In genomic region chr11:313787-314547, GRCh38 we compare ENCODE assay signal across 8 cellular contexts. TPM values are rescaled to one million over a fixed set of nuclear protein-coding genes. Genes with fewer than 3 reads are reported as not detected.
A peak's percentile ranks its signal among the peaks of the same experiment; 100 is the strongest.
DNase-seq lines count a peak whose midpoint lies in the region; ATAC-seq, FAIRE-seq and TF ChIP-seq lines count a peak whose summit lies in the region.

IFITM1 (plus strand) TSS chr11:314040; CDS start chr11:314171, 131 bp downstream.

- H3K4me2 ChIP-seq in mammary epithelial cell (ENCODE audit: insufficient read depth, low read depth, low read length): peak within 1 kb of the TSS; percentile 56

- DNase-seq in GDM1 (lab: John Stamatoyannopoulos, UW) (peak; percentile 82), HFF-Myc (ENCODE audit: extremely low read depth, low read depth) (peak; percentile 80), mammary epithelial cell (peak; percentile 33), kidney (peak; percentile 72), NCI-H524 treated with DMSO at 0.1 percent for 48 hours (lab: John Stamatoyannopoulos, UW) (no peak), DMS79 treated with DMSO at 0.1 percent for 48 hours (lab: John Stamatoyannopoulos, UW) (no peak)
- DNase-seq in stimulated activated naive CD8-positive, alpha-beta T cell treated with anti-CD3 and anti-CD28 coated beads, Interleukin-15, Interleukin-2, amounts not matched to agents 100 U/mL and 50 U/mL, for 24 hours: peak; percentile 59

- CTCF ChIA-PET in mammary epithelial cell (lab: Charles Lee; ENCODE audit: low non-redundant PET): no interaction called here

- H3K4me3 ChIP-seq in HFF-Myc (replicated peaks; ENCODE audit: low read depth, low read length) (peak within 1 kb of the TSS; percentile 67), mammary epithelial cell (replicated peaks in 1 of 3; ENCODE audit: insufficient read depth in 1 of 3, low read depth in 2 of 3, low read length in 3 of 3) (peak within 1 kb of the TSS in 1 of 3 experiments; percentile 11), kidney (ENCODE audit: low read length in 2 of 2) (peak within 1 kb of the TSS; percentile 73 to 82)

- H3K4me1 ChIP-seq in mammary epithelial cell (ENCODE audit: insufficient read depth, low read length) (no peaks in the 10 kb centered on the region), kidney (ENCODE audit: control insufficient read depth in 1 of 2, insufficient read depth in 1 of 2, low read depth in 1 of 2, low read length in 2 of 2) (peaks cover 7 to 20% of the 10 kb centered on the region in 2 donors)

- peaks cover 35% of the 10 kb centered on the region for H3K4me1 Mint-ChIP-seq in T-helper 1 cell treated with Interleukin-12 subunit alpha and Interleukin-12 subunit beta and Interleukin-4 antibody, amounts not matched to agents 30 μg/mL and 1 μg/mL, for 36 hours (ENCODE audit: low read depth)

- no peaks in the 10 kb centered on the region for H3K27me3 Mint-ChIP-seq in T-helper 1 cell treated with Interleukin-12 subunit alpha and Interleukin-12 subunit beta and Interleukin-4 antibody, amounts not matched to agents 30 μg/mL and 1 μg/mL, for 36 hours (ENCODE audit: low read depth)

- peaks cover 42% of the 10 kb centered on the region for H3K36me3 Mint-ChIP-seq in T-helper 1 cell treated with Interleukin-12 subunit alpha and Interleukin-12 subunit beta and Interleukin-4 antibody, amounts not matched to agents 30 μg/mL and 1 μg/mL, for 36 hours (ENCODE audit: low read depth)

- H3K9me3 ChIP-seq in mammary epithelial cell (replicated peaks; ENCODE audit: insufficient read depth, low read length): no peaks in the 10 kb centered on the region
- H3K9me3 ChIP-seq in kidney (ENCODE audit: control insufficient read depth in 1 of 2, low read length in 2 of 2): no peaks in the 10 kb centered on the region

- peak within 1 kb of the TSS; percentile 98 for H3K4me3 Mint-ChIP-seq in T-helper 1 cell treated with Interleukin-12 subunit alpha and Interleukin-12 subunit beta and Interleukin-4 antibody, amounts not matched to agents 30 μg/mL and 1 μg/mL, for 36 hours

- FAIRE-seq in kidney (lab: Jason Lieb, UNC): no peak

- H3K27ac Mint-ChIP-seq in T-helper 1 cell treated with Interleukin-12 subunit alpha and Interleukin-12 subunit beta and Interleukin-4 antibody, amounts not matched to agents 30 μg/mL and 1 μg/mL, for 36 hours: peak within 1 kb of the TSS; percentile 97

- peak within 1 kb of the TSS; percentile 70 for H2AFZ ChIP-seq in mammary epithelial cell (ENCODE audit: low read depth, low read length)

- intact Hi-C loops in mammary epithelial cell (cut with micrococcal nuclease) (no loop called here), kidney (cut with DNase I) (no loop called here)

- H3K27ac ChIP-seq in mammary epithelial cell (ENCODE audit: insufficient read depth, low read depth, low read length) (no peak within 1 kb of the TSS), kidney (ENCODE audit: low read depth in 2 of 2, low read length in 2 of 2) (peak within 1 kb of the TSS; percentile 86 to 91)

- 18% methylated on average over 18 of the region's 18 CpGs for WGBS in mammary epithelial cell (ENCODE audit: low coverage, missing lambda C conversion rate)

- peaks cover 1% of the 10 kb centered on the region for H3K27me3 ChIP-seq in mammary epithelial cell (ENCODE audit: insufficient read depth, low read length)

- H4K20me1 ChIP-seq in mammary epithelial cell (ENCODE audit: insufficient read depth, low read length): no peaks in the 10 kb centered on the region

- H3K36me3 ChIP-seq in mammary epithelial cell (ENCODE audit: insufficient read depth, low read length) (no peaks in the 10 kb centered on the region), kidney (ENCODE audit: control insufficient read depth in 1 of 2, insufficient read depth in 2 of 2, low read length in 2 of 2) (no peaks in the 10 kb centered on the region)

- no peaks in the 10 kb centered on the region for H3K9me3 Mint-ChIP-seq in T-helper 1 cell treated with Interleukin-12 subunit alpha and Interleukin-12 subunit beta and Interleukin-4 antibody, amounts not matched to agents 30 μg/mL and 1 μg/mL, for 36 hours

- in situ Hi-C loops in mammary epithelial cell (cut with MboI; ENCODE audit: low sequenced_read_pairs in 2 of 2): loop anchor here in 1 of 2 donors (5.0 kb wide), 1 partner anchor 43 kb away; no protein-coding TSS in a partner anchor

- TF ChIP-seq CTCF in HFF-Myc (IDR thresholded peaks at IDR 0.05; ENCODE audit: low read depth, low read length, missing control alignments) (no peak), mammary epithelial cell (conservative IDR thresholded peaks at IDR 0.05 in 1 of 2, IDR thresholded peaks at IDR 0.05 in 1 of 2; ENCODE audit: extremely low read depth in 1 of 2, insufficient read depth in 1 of 2, low read depth in 1 of 2, low read length in 2 of 2) (no peak), kidney (IDR thresholded peaks at IDR 0.05; ENCODE audit: borderline replicate concordance, extremely low read depth, insufficient read depth) (no peak)

- peak; percentile 37 for ATAC-seq in stimulated activated naive CD8-positive, alpha-beta T cell treated with anti-CD3 and anti-CD28 coated beads, Interleukin-15, Interleukin-2, amounts not matched to agents 100 U/mL and 50 U/mL, for 24 hours

- BruUV-seq in mammary epithelial cell (replicated peaks; lab: Mats Ljungman, UMichigan): no TSS peak

- H3K79me2 ChIP-seq in mammary epithelial cell (ENCODE audit: insufficient read depth, low read length): no peaks in the 10 kb centered on the region

- no peak within 1 kb of the TSS for H3K9ac ChIP-seq in mammary epithelial cell (ENCODE audit: insufficient read depth, low read length)
- peak within 1 kb of the TSS; percentile 80 to 85 for H3K9ac ChIP-seq in kidney (ENCODE audit: low read length in 2 of 2)

- dilution Hi-C loops in mammary epithelial cell (cut with HindIII; ENCODE audit: low sequenced_read_pairs): no loop called here

RNA-seq across cellular contexts. Expression of gene IFITM1, which starts in this region (rescaled TPM):
- total RNA-seq in mammary epithelial cell (1 to 10 TPM; 1.7 to 2.8 TPM), kidney (440 TPM)
- polyA plus RNA-seq in mammary epithelial cell (5.1 TPM), kidney (ENCODE audit: insufficient read depth, low read depth, low replicate concordance) (248 TPM)
- polyA minus RNA-seq in mammary epithelial cell: 2.0 TPM

Comparison
In these comparisons a context has a peak if more than half of its experiments do, and no peak if none do; other contexts are left out.
1. RNA of gene IFITM1 (total RNA-seq): 440 TPM in kidney (single experiment); 1.7 to 2.8 TPM in mammary epithelial cell; every median in the first group is over 100 times any median in the second.
2. RNA of gene IFITM1 (polyA plus RNA-seq): 248 TPM in kidney (single experiment); 5.1 TPM in mammary epithelial cell (single experiment); every median in the first group is over 10 times any median in the second.
3. DNase-seq: peak in GDM1 (single experiment), HFF-Myc (single experiment), mammary epithelial cell (single experiment), kidney (single experiment) and stimulated activated naive CD8-positive, alpha-beta T cell treated with anti-CD3 and anti-CD28 coated beads, Interleukin-15, Interleukin-2, amounts not matched to agents 100 U/mL and 50 U/mL, for 24 hours (single experiment); none in NCI-H524 treated with DMSO at 0.1 percent for 48 hours (single experiment) and DMS79 treated with DMSO at 0.1 percent for 48 hours (single experiment).